ENCODE assay signal across 8 cellular contexts in genomic region chr11:83035070-83035854, GRCh38. TPM values are rescaled to one million over a fixed set of nuclear protein-coding genes. Genes with fewer than 3 reads are reported as not detected.
DNase-seq lines count a peak whose midpoint lies in the region; ATAC-seq and TF ChIP-seq lines count a peak whose summit lies in the region.

No MANE protein-coding gene starts in this region.

- CTCF ChIA-PET in MCF 10A (lab: Yijun Ruan, JAX) = interaction anchor here (0.6 to 3.4 kb wide), 8 partner anchors 11 to 221 kb away, joined by 3 to 21 read pairs (median 4); partner anchors contain the start of gene RAB30

- peak overlapping the region; percentile 1 for H3K4me3 ChIP-seq in rectal smooth muscle tissue (ENCODE audit: low read length)

- no peak overlapping the region for H3K9ac ChIP-seq in rectal smooth muscle tissue (ENCODE audit: low read length)

- H3K4me1 ChIP-seq in rectal smooth muscle tissue (ENCODE audit: control insufficient read depth, insufficient read depth, low read length) = peaks cover 18% of the 10 kb centered on the region

- intact Hi-C loops in MCF 10A (cut with micrococcal nuclease) = no loop called here

- H3K27me3 ChIP-seq in rectal smooth muscle tissue (ENCODE audit: control insufficient read depth, insufficient read depth, low read length) = no peaks in the 10 kb centered on the region

- H3K27me3 Mint-ChIP-seq in MCF 10A (ENCODE audit: insufficient read depth, unreplicated experiment) = no peaks in the 10 kb centered on the region

- no peak overlapping the region for H3K27ac Mint-ChIP-seq in MCF 10A (ENCODE audit: low read depth, unreplicated experiment)
- H3K27ac Mint-ChIP-seq in stimulated activated effector memory CD8-positive, alpha-beta T cell treated with anti-CD3 and anti-CD28 coated beads, Interleukin-12 subunit alpha, Interleukin-12 subunit beta, amount 100 ng/mL, for 72 hours = no peak overlapping the region

- no TSS peak for BruUV-seq in MCF 10A (replicated peaks; lab: Mats Ljungman, UMichigan)

- DNase-seq in MCF 10A (ENCODE audit: unreplicated experiment) = peak; percentile 12
- DNase-seq in DMS153 treated with DMSO at 0.1 percent for 48 hours (lab: John Stamatoyannopoulos, UW; ENCODE audit: unreplicated experiment) = no peak
- DNase-seq in COLO668 (lab: John Stamatoyannopoulos, UW; ENCODE audit: unreplicated experiment) = no peak
- DNase-seq in KG1 (lab: John Stamatoyannopoulos, UW) = no peak
- DNase-seq in stimulated activated effector memory CD8-positive, alpha-beta T cell treated with anti-CD3 and anti-CD28 coated beads, Interleukin-12 subunit alpha, Interleukin-12 subunit beta, amount 100 ng/mL, for 72 hours (ENCODE audit: low spot score in 2 of 2) = no peak

- no peak overlapping the region for H3K4me3 Mint-ChIP-seq in MCF 10A (ENCODE audit: unreplicated experiment)
- no peak overlapping the region for H3K4me3 Mint-ChIP-seq in stimulated activated effector memory CD8-positive, alpha-beta T cell treated with anti-CD3 and anti-CD28 coated beads, Interleukin-12 subunit alpha, Interleukin-12 subunit beta, amount 100 ng/mL, for 72 hours

- TF ChIP-seq CTCF in MCF 10A (IDR thresholded peaks at IDR 0.05; ENCODE audit: unreplicated experiment) = no peak

- H3K9me3 Mint-ChIP-seq in MCF 10A (ENCODE audit: unreplicated experiment) = peaks cover 7% of the 10 kb centered on the region
- H3K9me3 Mint-ChIP-seq in stimulated activated effector memory CD8-positive, alpha-beta T cell treated with anti-CD3 and anti-CD28 coated beads, Interleukin-12 subunit alpha, Interleukin-12 subunit beta, amount 100 ng/mL, for 72 hours = no peaks in the 10 kb centered on the region

- peak overlapping the region; percentile 12 for H3K27ac ChIP-seq in rectal smooth muscle tissue (ENCODE audit: low read depth, low read length)

- POLR2A ChIA-PET in MCF 10A (lab: Yijun Ruan, JAX) = interaction anchor here (0.6 to 5.7 kb wide), 16 partner anchors 8 to 188 kb away, joined by 3 to 90 read pairs (median 10); partner anchors contain the start of genes ANKRD42, PCF11 and RAB30

- no peaks in the 10 kb centered on the region for H3K36me3 Mint-ChIP-seq in MCF 10A (ENCODE audit: insufficient read depth, unreplicated experiment)
- no peaks in the 10 kb centered on the region for H3K36me3 Mint-ChIP-seq in stimulated activated effector memory CD8-positive, alpha-beta T cell treated with anti-CD3 and anti-CD28 coated beads, Interleukin-12 subunit alpha, Interleukin-12 subunit beta, amount 100 ng/mL, for 72 hours

- ATAC-seq in GM18909 (IDR thresholded peaks at IDR 0.05; ENCODE audit: poor library complexity, unreplicated experiment) (peak; percentile 70), HG03378 (IDR thresholded peaks at IDR 0.05; ENCODE audit: unreplicated experiment) (peak; percentile 72)
- ATAC-seq in stimulated activated effector memory CD8-positive, alpha-beta T cell treated with anti-CD3 and anti-CD28 coated beads, Interleukin-12 subunit alpha, Interleukin-12 subunit beta, amount 100 ng/mL, for 72 hours = no peak

- peaks cover 22% of the 10 kb centered on the region for H3K4me1 Mint-ChIP-seq in MCF 10A (ENCODE audit: insufficient read depth, unreplicated experiment)
- peaks cover 20% of the 10 kb centered on the region for H3K4me1 Mint-ChIP-seq in stimulated activated effector memory CD8-positive, alpha-beta T cell treated with anti-CD3 and anti-CD28 coated beads, Interleukin-12 subunit alpha, Interleukin-12 subunit beta, amount 100 ng/mL, for 72 hours

- no peaks in the 10 kb centered on the region for H3K36me3 ChIP-seq in rectal smooth muscle tissue (ENCODE audit: control insufficient read depth, insufficient read depth, low read length)

RNA-seq across cellular contexts. Expression of gene RAB30, which starts 36.4 kb away (rescaled TPM):
- total RNA-seq in MCF 10A (2022) = 12.5 and 13.2 TPM in 2 replicates
